ENCODE assay signal across 16 cellular contexts in the genomic region with DNA sequence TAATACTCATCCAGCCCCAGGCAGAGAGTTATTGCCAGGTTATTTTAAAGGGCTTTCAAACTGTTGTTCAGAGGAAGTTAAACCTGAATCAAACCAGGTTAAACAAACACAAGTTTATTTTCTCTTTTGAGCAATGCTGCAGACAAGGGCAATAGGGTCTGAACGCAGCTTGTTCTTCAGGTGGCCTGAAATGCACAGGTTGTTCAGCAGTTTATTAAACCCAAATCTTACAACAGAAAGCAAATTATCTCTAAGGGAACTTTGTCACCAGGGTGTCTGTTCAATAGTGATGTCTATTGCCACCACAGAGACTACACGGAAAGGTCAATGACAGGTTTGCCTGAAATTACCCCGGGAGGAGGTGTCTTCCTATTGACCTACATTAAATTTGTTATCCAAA.
A peak's percentile ranks its signal among the peaks of the same experiment; 100 is the strongest.
DNase-seq lines count a peak whose midpoint lies in the region; ATAC-seq and TF ChIP-seq lines count a peak whose summit lies in the region.
"Had no signal": no experiment of that assay in that cellular context is flagged by ENCODE, and none has a peak within 500 bp of the region (broad histone marks: within the 10 kb centered on the region; RNA-seq: fewer than 3 reads in every experiment).

No MANE protein-coding gene starts in this region.

- 81 to 83% methylated on average over 3 of the region's 3 CpGs for WGBS in heart right ventricle, 2 donors

- no peaks in the 10 kb centered on the region for H3K9me3 ChIP-seq in heart right ventricle
- H3K9me3 ChIP-seq: A549, Caco-2, HAP-1 had no signal

- intact Hi-C loops in heart right ventricle (cut with DNase I): no loop called here

- no peak for TF ChIP-seq CTCF in heart right ventricle (IDR thresholded peaks at IDR 0.05)

- no peaks in the 10 kb centered on the region for H3K4me1 ChIP-seq in heart right ventricle
- H3K4me1 ChIP-seq: A549, Caco-2, HAP-1 had no signal

- ATAC-seq in left lobe of liver: peak; percentile 88
- no peak for ATAC-seq in heart right ventricle
- ATAC-seq: A549 had no signal

- no peaks in the 10 kb centered on the region for H3K36me3 ChIP-seq in heart right ventricle
- H3K36me3 ChIP-seq: HAP-1 had no signal

- H3K4me3 ChIP-seq in heart right ventricle: no peak overlapping the region
- H3K4me3 ChIP-seq: A549, GM23248, HAP-1 had no signal

- no peak overlapping the region for H3K27ac ChIP-seq in heart right ventricle
- H3K27ac ChIP-seq: 22Rv1, A549, C4-2B, GM23248 had no signal

- no peaks in the 10 kb centered on the region for H3K27me3 ChIP-seq in heart right ventricle

- DNase-seq in NCI-H748 (lab: John Stamatoyannopoulos, UW; ENCODE audit: unreplicated experiment) (peak; percentile 4), NCI-H748 treated with DMSO at 0.1 percent for 48 hours (lab: John Stamatoyannopoulos, UW) (no peak), NCI-H69 (lab: John Stamatoyannopoulos, UW) (peak; percentile 50), left lobe of liver (ENCODE audit: low spot score) (peak; percentile 47), inferior parietal cortex (ENCODE audit: extremely low spot score) (no peak), heart right ventricle (no peak)
- no peak for DNase-seq in stimulated activated CD4-positive, alpha-beta T cell treated with anti-CD3 and anti-CD28 coated beads, Interleukin-2, amount 100 ng/mL, for 24 hours
- DNase-seq: AML-193; Caco-2; CD4-positive, alpha-beta T cell; GDM1; GM23248 had no signal

Comparison
In these comparisons a context has a peak if more than half of its experiments do, and no peak if none do; other contexts are left out.
1. DNase-seq: peak in NCI-H748 (single experiment), NCI-H69 (single experiment) and left lobe of liver (single experiment); none in NCI-H748 treated with DMSO at 0.1 percent for 48 hours (single experiment), inferior parietal cortex (single experiment), heart right ventricle (0 of 2) and stimulated activated CD4-positive, alpha-beta T cell treated with anti-CD3 and anti-CD28 coated beads, Interleukin-2, amount 100 ng/mL, for 24 hours (0 of 2).